ENCODE assay signal across 10 cellular contexts in genomic region chr19:14301150-14301549, GRCh38.
"Had no signal": no experiment of that assay in that cellular context is flagged by ENCODE, and none has a peak within 500 bp of the region (broad histone marks: within the 10 kb centered on the region; RNA-seq: fewer than 3 reads in every experiment).

No MANE protein-coding gene starts in this region.

- H3K27ac ChIP-seq: GM23248, HL-60, KMS-11 had no signal

- FAIRE-seq: H54 had no signal

- DNase-seq: GM23248, GOT3, H9, HCEC 1CT, HFFc6, IMR-90, KBM-7 had no signal

- H3K4me2 ChIP-seq: KMS-11 had no signal

- H3K4me3 ChIP-seq: GM23248 had no signal

- H3K9ac ChIP-seq: GM23248, KMS-11 had no signal

- H2AFZ ChIP-seq: GM23248 had no signal
